In genomic region chr6:145964948-145965366, GRCh38 we compare ENCODE assay signal across 8 cellular contexts. TPM values are rescaled to one million over a fixed set of nuclear protein-coding genes. Genes with fewer than 3 reads are reported as not detected.
DNase-seq lines count a peak whose midpoint lies in the region; ATAC-seq and TF ChIP-seq lines count a peak whose summit lies in the region.

No MANE protein-coding gene starts in this region.

- H3K4me3 Mint-ChIP-seq in activated CD4-positive, alpha-beta T cell treated with anti-CD3 and anti-CD28 coated beads for 36 hours = peak overlapping the region; percentile 94

- H3K27me3 Mint-ChIP-seq in activated CD4-positive, alpha-beta T cell treated with anti-CD3 and anti-CD28 coated beads for 36 hours = no peaks in the 10 kb centered on the region

- H3K4me3 ChIP-seq in WERI-Rb-1 (ENCODE audit: low read depth, low read length) = peak overlapping the region; percentile 97
- H3K4me3 ChIP-seq in skin epidermis = peak overlapping the region; percentile 66 to 98 (median 83)

- H3K36me3 Mint-ChIP-seq in activated CD4-positive, alpha-beta T cell treated with anti-CD3 and anti-CD28 coated beads for 36 hours (ENCODE audit: low read depth) = peaks cover 2% of the 10 kb centered on the region

- H3K4me1 Mint-ChIP-seq in activated CD4-positive, alpha-beta T cell treated with anti-CD3 and anti-CD28 coated beads for 36 hours = peaks cover 39% of the 10 kb centered on the region

- intact Hi-C loops in activated CD4-positive, alpha-beta T cell treated with anti-CD3 and anti-CD28 coated beads for 36 hours (cut with DNase I, micrococcal nuclease) = loop anchor here (1.0 to 10.0 kb wide), 7 partner anchors 150 to 1750 kb away; partner anchors contain the start of genes FBXO30 (in 2 of the 2), EPM2A (in 1 of the 2) and STXBP5 (in 1 of the 2)

- no peaks in the 10 kb centered on the region for H3K9me3 Mint-ChIP-seq in activated CD4-positive, alpha-beta T cell treated with anti-CD3 and anti-CD28 coated beads for 36 hours (ENCODE audit: low read depth)

- TF ChIP-seq CTCF in WERI-Rb-1 (IDR thresholded peaks at IDR 0.05; ENCODE audit: low read depth, low read length) (no peak), foreskin keratinocyte (conservative IDR thresholded peaks at IDR 0.05) (no peak)

- H3K27ac ChIP-seq in WERI-Rb-1 = peak overlapping the region; percentile 88
- H3K27ac ChIP-seq in foreskin keratinocyte = peak overlapping the region; percentile 69
- peak overlapping the region in 20 of 21 experiments; percentile 73 to 98 (median 88) for H3K27ac ChIP-seq in skin epidermis

- H3K27ac Mint-ChIP-seq in activated CD4-positive, alpha-beta T cell treated with anti-CD3 and anti-CD28 coated beads for 36 hours = peak overlapping the region; percentile 88

- no peaks in the 10 kb centered on the region for H3K4me1 ChIP-seq in foreskin keratinocyte

- POLR2A ChIA-PET in activated CD4-positive, alpha-beta T cell treated with anti-CD3 and anti-CD28 coated beads for 36 hours (lab: Charles Lee) = interaction anchor here (1.0 kb wide), 1 partner anchor 150 kb away, joined by 9 read pairs; the partner anchor contains the start of gene FBXO30

- peaks cover 7% of the 10 kb centered on the region; the same call in 1 of the 2 replicates for H3K36me3 ChIP-seq in WERI-Rb-1

- ATAC-seq in activated CD4-positive, alpha-beta T cell treated with anti-CD3 and anti-CD28 coated beads for 36 hours = no peak
- ATAC-seq in foreskin keratinocyte = no peak
- ATAC-seq in HG02884 (IDR thresholded peaks at IDR 0.05; ENCODE audit: unreplicated experiment) = no peak
- ATAC-seq in HG02763 (IDR thresholded peaks at IDR 0.05; ENCODE audit: unreplicated experiment) = no peak

- peak; percentile 5 for DNase-seq in activated CD4-positive, alpha-beta T cell treated with anti-CD3 and anti-CD28 coated beads for 36 hours
- DNase-seq in activated CD4-positive, alpha-beta T cell treated with anti-CD3 and anti-CD28 coated beads for 1 hour = no peak
- DNase-seq in WERI-Rb-1 (no peak), foreskin keratinocyte (no peak), T1000 (lab: John Stamatoyannopoulos, UW) (no peak)

- CTCF ChIA-PET in activated CD4-positive, alpha-beta T cell treated with anti-CD3 and anti-CD28 coated beads for 36 hours (lab: Charles Lee) = interaction anchor here (0.7 to 1.3 kb wide), 2 partner anchors 36 to 66 kb away, joined by 3 to 4 read pairs; no protein-coding TSS in a partner anchor

- H3K9me3 ChIP-seq in WERI-Rb-1 (ENCODE audit: severe bottlenecking) = no peaks in the 10 kb centered on the region

- H3K27me3 ChIP-seq in WERI-Rb-1 (ENCODE audit: insufficient read depth, low read depth, severe bottlenecking) = no peaks in the 10 kb centered on the region
- no peaks in the 10 kb centered on the region for H3K27me3 ChIP-seq in foreskin keratinocyte

RNA-seq across cellular contexts. Expression of gene SHPRH, which starts 0.8 kb away (rescaled TPM):
- 10 to 100 TPM; 12.6 to 14.2 TPM for total RNA-seq in activated CD4-positive, alpha-beta T cell treated with anti-CD3 and anti-CD28 coated beads for 36 hours
- 10.4 and 10.5 TPM in 2 replicates for total RNA-seq in foreskin keratinocyte
- polyA plus RNA-seq in foreskin keratinocyte = 1.1 and 1.3 TPM in 2 replicates
